ENCODE assay signal across 23 cellular contexts in genomic region chr11:68148882-68149281, GRCh38.
"Had no signal": no experiment of that assay in that cellular context is flagged by ENCODE, and none has a peak within 500 bp of the region (broad histone marks: within the 10 kb centered on the region; RNA-seq: fewer than 3 reads in every experiment).

No MANE protein-coding gene starts in this region.

- H3K27me3 ChIP-seq: esophagus squamous epithelium, gastroesophageal sphincter, sigmoid colon, upper lobe of left lung, uterus had no signal

- H3K4me3 ChIP-seq: esophagus squamous epithelium, gastroesophageal sphincter, left ventricle myocardium inferior, lower lobe of right lung, sigmoid colon, skin epidermis, thoracic aorta, upper lobe of left lung, uterus had no signal

- H3K27ac Mint-ChIP-seq: dendritic cell treated with granulocyte-macrophage colony-stimulating factor and Interleukin-4, amounts not matched to agents 40 ng/mL and 50 ng/mL, for 4 days; memory B cell; stimulated activated naive B cell treated with anti-CD40 and anti-IgM and Interleukin-4, amounts not matched to agents 10 μg/mL and 1 μg/mL and 100 μg/mL, for 72 hours had no signal

- H3K9me3 ChIP-seq: esophagus squamous epithelium, gastroesophageal sphincter, left ventricle myocardium inferior, lower lobe of right lung, sigmoid colon, thoracic aorta, upper lobe of left lung, uterus had no signal

- H3K27ac ChIP-seq: gastroesophageal sphincter, left ventricle myocardium inferior, sigmoid colon, skin epidermis, thoracic aorta, uterus had no signal

- DNase-seq: esophagus squamous epithelium; foreskin fibroblast; glutamatergic neuron; left ventricle myocardium inferior; lower lobe of right lung; midbrain; naive thymus-derived CD4-positive, alpha-beta T cell; nephron progenitor cell; posterior cingulate gyrus; sigmoid colon; stimulated activated CD4-positive, alpha-beta T cell treated with anti-CD3 and anti-CD28 coated beads, Interleukin-2, amount 100 ng/mL, for 24 hours; stimulated activated CD4-positive, alpha-beta T cell treated with anti-CD3 and anti-CD28 coated beads, Interleukin-4, amount 100 ng/mL, for 4 hours; stimulated activated naive B cell treated with anti-CD40 and anti-IgM and Interleukin-4, amounts not matched to agents 10 μg/mL and 1 μg/mL and 100 μg/mL, for 72 hours; stimulated activated naive CD8-positive, alpha-beta T cell treated with anti-CD3 and anti-CD28 coated beads, Interleukin-15, amount 100 ng/mL, for 72 hours; substantia nigra; uterus had no signal

- H3K4me1 ChIP-seq: uterus had no signal

- H3K4me1 Mint-ChIP-seq: memory B cell; stimulated activated naive B cell treated with anti-CD40 and anti-IgM and Interleukin-4, amounts not matched to agents 10 μg/mL and 1 μg/mL and 100 μg/mL, for 72 hours had no signal

- H3K36me3 Mint-ChIP-seq: memory B cell; naive thymus-derived CD4-positive, alpha-beta T cell; stimulated activated naive B cell treated with anti-CD40 and anti-IgM and Interleukin-4, amounts not matched to agents 10 μg/mL and 1 μg/mL and 100 μg/mL, for 72 hours had no signal

- FAIRE-seq: keratinocyte had no signal

- ATAC-seq: naive thymus-derived CD4-positive, alpha-beta T cell; stimulated activated naive B cell treated with anti-CD40 and anti-IgM and Interleukin-4, amounts not matched to agents 10 μg/mL and 1 μg/mL and 100 μg/mL, for 72 hours; stimulated activated naive CD8-positive, alpha-beta T cell treated with anti-CD3 and anti-CD28 coated beads, Interleukin-15, amount 100 ng/mL, for 72 hours had no signal

- H3K36me3 ChIP-seq: esophagus squamous epithelium, gastroesophageal sphincter, left ventricle myocardium inferior, lower lobe of right lung, sigmoid colon, thoracic aorta, upper lobe of left lung, uterus had no signal

- H3K27me3 Mint-ChIP-seq: naive thymus-derived CD4-positive, alpha-beta T cell; stimulated activated naive CD8-positive, alpha-beta T cell treated with anti-CD3 and anti-CD28 coated beads, Interleukin-15, amount 100 ng/mL, for 72 hours had no signal

- H3K4me3 Mint-ChIP-seq: dendritic cell treated with granulocyte-macrophage colony-stimulating factor and Interleukin-4, amounts not matched to agents 40 ng/mL and 50 ng/mL, for 4 days; memory B cell; naive thymus-derived CD4-positive, alpha-beta T cell; nephron progenitor cell; stimulated activated naive B cell treated with anti-CD40 and anti-IgM and Interleukin-4, amounts not matched to agents 10 μg/mL and 1 μg/mL and 100 μg/mL, for 72 hours; stimulated activated naive CD8-positive, alpha-beta T cell treated with anti-CD3 and anti-CD28 coated beads, Interleukin-15, amount 100 ng/mL, for 72 hours had no signal

- H3K9me3 Mint-ChIP-seq: dendritic cell treated with granulocyte-macrophage colony-stimulating factor and Interleukin-4, amounts not matched to agents 40 ng/mL and 50 ng/mL, for 4 days; memory B cell; naive thymus-derived CD4-positive, alpha-beta T cell; nephron progenitor cell; stimulated activated naive B cell treated with anti-CD40 and anti-IgM and Interleukin-4, amounts not matched to agents 10 μg/mL and 1 μg/mL and 100 μg/mL, for 72 hours; stimulated activated naive CD8-positive, alpha-beta T cell treated with anti-CD3 and anti-CD28 coated beads, Interleukin-15, amount 100 ng/mL, for 72 hours had no signal
